Comparison of ENCODE assay signal across 20 cellular contexts in the genomic region with DNA sequence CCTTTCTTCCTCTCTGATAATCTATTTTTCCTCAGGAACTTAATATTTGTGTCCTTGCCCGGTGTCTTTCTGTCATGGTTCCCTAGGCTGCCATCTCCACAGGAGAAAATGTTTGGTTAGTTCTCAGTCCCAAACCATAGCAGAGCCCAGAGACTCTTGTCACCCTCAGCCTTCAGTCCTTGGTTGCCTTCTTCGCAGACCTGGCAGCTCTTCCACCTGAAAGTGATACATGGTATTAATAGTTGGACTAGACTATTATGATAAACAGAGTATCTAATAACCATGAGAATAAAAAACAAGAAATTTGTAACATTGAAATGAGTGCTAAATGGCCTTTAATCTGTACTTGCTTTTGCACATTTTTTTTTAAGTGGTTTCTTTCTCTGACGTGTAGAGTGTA. TPM values are rescaled to one million over a fixed set of nuclear protein-coding genes. Genes with fewer than 3 reads are reported as not detected.
A peak's percentile ranks its signal among the peaks of the same experiment; 100 is the strongest.
DNase-seq lines count a peak whose midpoint lies in the region; ATAC-seq and TF ChIP-seq lines count a peak whose summit lies in the region.
"Had no signal": no experiment of that assay in that cellular context is flagged by ENCODE, and none has a peak within 500 bp of the region (broad histone marks: within the 10 kb centered on the region; RNA-seq: fewer than 3 reads in every experiment).

No MANE protein-coding gene starts in this region.

- H3K36me3 Mint-ChIP-seq in HFFc6 (ENCODE audit: low read depth) (peaks cover 16% of the 10 kb centered on the region), progenitor cell of endocrine pancreas (ENCODE audit: insufficient read depth) (peaks cover 30% of the 10 kb centered on the region), type B pancreatic cell (peaks cover 41% of the 10 kb centered on the region)
- H3K36me3 Mint-ChIP-seq in central memory CD8-positive, alpha-beta T cell (ENCODE audit: insufficient read depth) = peaks cover 21% of the 10 kb centered on the region

- H3K4me1 Mint-ChIP-seq in HFFc6 (ENCODE audit: low read depth) (peaks cover 28% of the 10 kb centered on the region), progenitor cell of endocrine pancreas (ENCODE audit: low read depth) (peaks cover 25% of the 10 kb centered on the region), type B pancreatic cell (ENCODE audit: unreplicated experiment) (peaks cover 7% of the 10 kb centered on the region)
- peaks cover 46% of the 10 kb centered on the region for H3K4me1 Mint-ChIP-seq in central memory CD8-positive, alpha-beta T cell

- H3K27ac Mint-ChIP-seq in HFFc6 = peak overlapping the region; percentile 13; the same call in 1 of the 2 replicates
- H3K27ac Mint-ChIP-seq in central memory CD8-positive, alpha-beta T cell (ENCODE audit: low read depth) = peak overlapping the region; percentile 54
- H3K27ac Mint-ChIP-seq in progenitor cell of endocrine pancreas = peak overlapping the region; percentile 14
- H3K27ac Mint-ChIP-seq in type B pancreatic cell = peak overlapping the region; percentile 17
- H3K27ac Mint-ChIP-seq: B cell had no signal

- H3K27me3 Mint-ChIP-seq in HFFc6 (ENCODE audit: insufficient read depth) (no peaks in the 10 kb centered on the region), progenitor cell of endocrine pancreas (no peaks in the 10 kb centered on the region), type B pancreatic cell (no peaks in the 10 kb centered on the region)
- H3K27me3 Mint-ChIP-seq in central memory CD8-positive, alpha-beta T cell = no peaks in the 10 kb centered on the region
- H3K27me3 Mint-ChIP-seq: B cell had no signal

- ATAC-seq in central memory CD8-positive, alpha-beta T cell (replicated peaks; ENCODE audit: extremely low read depth, poor library complexity, severe bottlenecking) = no peak
- no peak for ATAC-seq in GM21576 (IDR thresholded peaks at IDR 0.05; ENCODE audit: unreplicated experiment)
- ATAC-seq: HCT116, K562 had no signal

- H3K9me3 Mint-ChIP-seq in HFFc6 (no peaks in the 10 kb centered on the region), progenitor cell of endocrine pancreas (ENCODE audit: low read depth) (no peaks in the 10 kb centered on the region), type B pancreatic cell (no peaks in the 10 kb centered on the region)
- no peaks in the 10 kb centered on the region for H3K9me3 Mint-ChIP-seq in central memory CD8-positive, alpha-beta T cell

- TF ChIP-seq CTCF in HFFc6 (IDR thresholded peaks at IDR 0.05) (no peak), progenitor cell of endocrine pancreas (IDR thresholded peaks at IDR 0.05; ENCODE audit: unreplicated experiment) (no peak), type B pancreatic cell (conservative IDR thresholded peaks at IDR 0.05) (no peak)

- DNase-seq in HFFc6 (no peak), progenitor cell of endocrine pancreas (ENCODE audit: low spot score, unreplicated experiment) (no peak), type B pancreatic cell (ENCODE audit: extremely low spot score, unreplicated experiment) (no peak), iPS-NIHi7 (ENCODE audit: extremely low spot score) (no peak), HUDEP-2 (lab: John Stamatoyannopoulos, UW; ENCODE audit: unreplicated experiment in 76 of 76) (no peak)
- no peak for DNase-seq in central memory CD8-positive, alpha-beta T cell (ENCODE audit: low spot score in 2 of 2)
- DNase-seq: Calu3, DMS79 treated with DMSO at 0.1 percent for 48 hours, GF-D8, Kasumi-1, MG63, NCI-H2029, NCI-H446, NCI-H526, Right ventricle myocardium superior, RPMI8226 had no signal

- H3K4me3 Mint-ChIP-seq in HFFc6 = no peak overlapping the region
- no peak overlapping the region for H3K4me3 Mint-ChIP-seq in central memory CD8-positive, alpha-beta T cell
- H3K4me3 Mint-ChIP-seq in progenitor cell of endocrine pancreas (ENCODE audit: low read depth) = no peak overlapping the region
- no peak overlapping the region for H3K4me3 Mint-ChIP-seq in type B pancreatic cell
- H3K4me3 Mint-ChIP-seq: B cell had no signal

RNA-seq across cellular contexts. Expression of a gene that starts 26.5 kb away (rescaled TPM):
- 1 to 10 TPM; 6.5 to 9.6 (median 8.0) TPM for total RNA-seq in HFFc6 (2021; fragmentation: NEBNext Ultra II Directional; extraction: Animal tissue kit (Norgen Biotek cat#: 25700))
- total RNA-seq in progenitor cell of endocrine pancreas (91.2 and 91.8 TPM in 2 replicates), type B pancreatic cell (ENCODE audit: low replicate concordance) (16.0 and 40.6 TPM in 2 replicates)
